ENCODE assay signal across 11 cellular contexts in genomic region chr2:31688282-31688681, GRCh38.
DNase-seq lines count a peak whose midpoint lies in the region; ATAC-seq and TF ChIP-seq lines count a peak whose summit lies in the region.
"Had no signal": no experiment of that assay in that cellular context is flagged by ENCODE, and none has a peak within 500 bp of the region (broad histone marks: within the 10 kb centered on the region; RNA-seq: fewer than 3 reads in every experiment).

No MANE protein-coding gene starts in this region.

- H3K4me2 ChIP-seq in smooth muscle cell = no peak overlapping the region

- no peak overlapping the region for H2AFZ ChIP-seq in smooth muscle cell (ENCODE audit: low read depth)

- no peak overlapping the region for H3K4me3 Mint-ChIP-seq in endothelial cell (ENCODE audit: unreplicated experiment)
- H3K4me3 Mint-ChIP-seq: activated naive CD8-positive, alpha-beta T cell had no signal

- H3K36me3 ChIP-seq in cardiac muscle cell (no peaks in the 10 kb centered on the region), smooth muscle cell (ENCODE audit: low read depth) (no peaks in the 10 kb centered on the region)
- H3K36me3 ChIP-seq: thoracic aorta had no signal

- intact Hi-C loops in left cardiac atrium (cut with DNase I) (no loop called here), sciatic nerve (cut with DNase I) (no loop called here)

- H3F3A ChIP-seq in smooth muscle cell (ENCODE audit: low read depth) = no peaks in the 10 kb centered on the region

- no peak overlapping the region for H3K9ac ChIP-seq in smooth muscle cell (ENCODE audit: low read depth)

- TF ChIP-seq POLR2A in NB4 (IDR thresholded peaks at IDR 0.05; ENCODE audit: extremely low read depth, insufficient read length) = no peak

- 43% methylated on average over 4 of the region's 4 CpGs for WGBS in smooth muscle cell (ENCODE audit: low lambda C conversion rate)

- H3K9me3 Mint-ChIP-seq in endothelial cell (ENCODE audit: unreplicated experiment) = peaks cover 13% of the 10 kb centered on the region

- DNase-seq in cardiac muscle cell (ENCODE audit: low read depth in 1 of 2, low spot score in 1 of 2) (peak in 1 of 2 donors; percentile 15), left cardiac atrium (no peak), NB4 (ENCODE audit: low read depth) (peak; percentile 35), endothelial cell (ENCODE audit: low spot score) (no peak), smooth muscle cell (lab: John Stamatoyannopoulos, UW; ENCODE audit: unreplicated experiment) (no peak), NCI-H69 (lab: John Stamatoyannopoulos, UW) (no peak), sciatic nerve (ENCODE audit: low spot score) (no peak), GM19238 (ENCODE audit: insufficient read length, low spot score) (no peak)
- DNase-seq: DMS79 treated with DMSO at 0.1 percent for 48 hours had no signal

- no peaks in the 10 kb centered on the region for H4K20me1 ChIP-seq in smooth muscle cell (ENCODE audit: low read depth)

- H3K4me3 ChIP-seq in cardiac muscle cell = no peak overlapping the region
- no peak overlapping the region for H3K4me3 ChIP-seq in NB4 (ENCODE audit: low read depth, low read length)
- H3K4me3 ChIP-seq in smooth muscle cell = no peak overlapping the region
- H3K4me3 ChIP-seq: thoracic aorta had no signal

- H3K27me3 ChIP-seq in cardiac muscle cell (no peaks in the 10 kb centered on the region), smooth muscle cell (ENCODE audit: low read depth) (no peaks in the 10 kb centered on the region)

- no peaks in the 10 kb centered on the region for H3K4me1 Mint-ChIP-seq in endothelial cell (ENCODE audit: unreplicated experiment)

- peak; percentile 48 for TF ChIP-seq CTCF in cardiac muscle cell (IDR thresholded peaks at IDR 0.05; ENCODE audit: low read depth, low read length)
- peak; percentile 64 for TF ChIP-seq CTCF in NB4 (IDR thresholded peaks at IDR 0.05; ENCODE audit: low read depth, low read length)
- TF ChIP-seq CTCF in endothelial cell (IDR thresholded peaks at IDR 0.05; ENCODE audit: unreplicated experiment) = peak; percentile 70
- TF ChIP-seq CTCF in smooth muscle cell (IDR thresholded peaks at IDR 0.05; ENCODE audit: borderline replicate concordance, insufficient read depth, poor library complexity, severe bottlenecking) = peak; percentile 55

- no peaks in the 10 kb centered on the region for H3K79me2 ChIP-seq in smooth muscle cell (ENCODE audit: low read depth)

- no peak overlapping the region for H3K27ac Mint-ChIP-seq in endothelial cell (ENCODE audit: unreplicated experiment)
- H3K27ac Mint-ChIP-seq: activated naive CD8-positive, alpha-beta T cell had no signal

- ATAC-seq in left cardiac atrium = no peak
- no peak for ATAC-seq in sciatic nerve

- peaks cover 16% of the 10 kb centered on the region for H3K36me3 Mint-ChIP-seq in endothelial cell (ENCODE audit: low read depth, unreplicated experiment)

- H3K9me3 ChIP-seq in cardiac muscle cell (ENCODE audit: low read depth) = no peaks in the 10 kb centered on the region
- peaks cover 3% of the 10 kb centered on the region for H3K9me3 ChIP-seq in smooth muscle cell (replicated peaks; ENCODE audit: low read depth)

- H3K27me3 Mint-ChIP-seq in endothelial cell (ENCODE audit: unreplicated experiment) = peaks cover 5% of the 10 kb centered on the region

- no peak overlapping the region for H3K27ac ChIP-seq in cardiac muscle cell
- no peak overlapping the region for H3K27ac ChIP-seq in smooth muscle cell (ENCODE audit: low read depth)
- H3K27ac ChIP-seq: thoracic aorta had no signal

- no peaks in the 10 kb centered on the region for H3K4me1 ChIP-seq in cardiac muscle cell (ENCODE audit: low read depth)
- no peaks in the 10 kb centered on the region for H3K4me1 ChIP-seq in smooth muscle cell (ENCODE audit: low read depth)
